In genomic region chr17:78391051-78391431, GRCh38 we compare ENCODE assay signal across 13 cellular contexts. TPM values are rescaled to one million over a fixed set of nuclear protein-coding genes. Genes with fewer than 3 reads are reported as not detected.
DNase-seq lines count a peak whose midpoint lies in the region; ATAC-seq, FAIRE-seq and TF ChIP-seq lines count a peak whose summit lies in the region.
"Had no signal": no experiment of that assay in that cellular context is flagged by ENCODE, and none has a peak within 500 bp of the region (broad histone marks: within the 10 kb centered on the region; RNA-seq: fewer than 3 reads in every experiment).

No MANE protein-coding gene starts in this region.

- H3K4me1 Mint-ChIP-seq in stimulated activated naive CD8-positive, alpha-beta T cell treated with anti-CD3 and anti-CD28 coated beads, Interleukin-15, Interleukin-2, amounts not matched to agents 100 ng/mL and 50 ng/mL, for 24 hours (ENCODE audit: low read depth) = peaks cover 60% of the 10 kb centered on the region
- H3K4me1 Mint-ChIP-seq in stimulated activated naive CD8-positive, alpha-beta T cell treated with anti-CD3 and anti-CD28 coated beads, Interleukin-15, amount 100 ng/mL, for 72 hours = peaks cover 55% of the 10 kb centered on the region

- FAIRE-seq in GM12878 (lab: Jason Lieb, UNC) = no peak

- no peak overlapping the region for H3K4me3 ChIP-seq in GM12878
- H3K4me3 ChIP-seq in neuronal stem cell (ENCODE audit: low read length in 2 of 2) = no peak overlapping the region
- H3K4me3 ChIP-seq in mammary epithelial cell (replicated peaks in 1 of 3; ENCODE audit: insufficient read depth in 1 of 3, low read depth in 2 of 3, low read length in 3 of 3) = no peak overlapping the region
- H3K4me3 ChIP-seq: GM23338 had no signal

- no peaks in the 10 kb centered on the region for H3K27me3 Mint-ChIP-seq in stimulated activated naive CD8-positive, alpha-beta T cell treated with anti-CD3 and anti-CD28 coated beads, Interleukin-15, Interleukin-2, amounts not matched to agents 100 ng/mL and 50 ng/mL, for 24 hours
- H3K27me3 Mint-ChIP-seq in stimulated activated naive CD8-positive, alpha-beta T cell treated with anti-CD3 and anti-CD28 coated beads, Interleukin-15, amount 100 ng/mL, for 72 hours = no peaks in the 10 kb centered on the region

- TF ChIP-seq EP300 in GM12878 (IDR thresholded peaks at IDR 0.05; ENCODE audit: borderline replicate concordance in 1 of 2, control insufficient read depth in 1 of 2, low read depth in 2 of 2, low read length in 2 of 2) = no peak

- CTCF ChIA-PET in GM12878 (lab: Yijun Ruan, JAX) = interaction anchor here (2.0 to 3.0 kb wide), 2 partner anchors 10 to 30 kb away, joined by 6 to 14 read pairs; partner anchors contain the start of gene SOCS3
- CTCF ChIA-PET in mammary epithelial cell (lab: Charles Lee; ENCODE audit: low non-redundant PET) = no interaction called here

- POLR2A ChIA-PET in GM12878 (lab: Charles Lee) = interaction anchor here (2.6 kb wide), 1 partner anchor 9 kb away, joined by 10 read pairs; no protein-coding TSS in a partner anchor

- H3K4me2 ChIP-seq in GM12878 (ENCODE audit: control insufficient read depth, insufficient read depth) (0 out of 2 replicates have a peak overlapping the region, but pooled peaks have one; percentile 9), neuronal stem cell (ENCODE audit: insufficient read depth, low read length, poor library complexity, severe bottlenecking) (no peak overlapping the region), mammary epithelial cell (ENCODE audit: insufficient read depth, low read depth, low read length) (no peak overlapping the region)
- H3K4me2 ChIP-seq: GM23338 had no signal

- H3K9me3 ChIP-seq in GM12878 (replicated peaks; ENCODE audit: control insufficient read depth, insufficient read depth, low read length) (no peaks in the 10 kb centered on the region), neuronal stem cell (replicated peaks in 1 of 2; ENCODE audit: control insufficient read depth in 2 of 2, insufficient read depth in 1 of 2, low read depth in 1 of 2, low read length in 2 of 2) (no peaks in the 10 kb centered on the region), mammary epithelial cell (replicated peaks; ENCODE audit: insufficient read depth, low read length) (no peaks in the 10 kb centered on the region)

- intact Hi-C loops in GM12878 (cut with micrococcal nuclease; ENCODE audit: unreplicated experiment) (no loop called here), mammary epithelial cell (cut with micrococcal nuclease) (no loop called here)

- in situ Hi-C loops in GM12878 (cut with MboI) = no loop called here
- in situ Hi-C loops in mammary epithelial cell (cut with MboI; ENCODE audit: low sequenced_read_pairs in 2 of 2) = no loop called here

- no peak for TF ChIP-seq CTCF in GM12878 (IDR thresholded peaks at IDR 0.05 in 2 of 3, conservative IDR thresholded peaks at IDR 0.05 in 1 of 3; ENCODE audit: control insufficient read depth in 2 of 3, extremely low read depth in 1 of 3, insufficient read depth in 1 of 3, low read depth in 3 of 3, low read length in 3 of 3)
- no peak for TF ChIP-seq CTCF in mammary epithelial cell (conservative IDR thresholded peaks at IDR 0.05 in 1 of 2, IDR thresholded peaks at IDR 0.05 in 1 of 2; ENCODE audit: extremely low read depth in 1 of 2, insufficient read depth in 1 of 2, low read depth in 1 of 2, low read length in 2 of 2)

- no peak overlapping the region for H2BK120ac ChIP-seq in neuronal stem cell (ENCODE audit: low read depth, low read length)

- no peak overlapping the region for H2BK5ac ChIP-seq in neuronal stem cell (ENCODE audit: low read length)

- H3K4me1 ChIP-seq in GM12878 (ENCODE audit: control insufficient read depth, insufficient read depth, low read length) = peaks cover 58% of the 10 kb centered on the region
- peaks cover 7 to 8% of the 10 kb centered on the region in 2 donors for H3K4me1 ChIP-seq in neuronal stem cell (ENCODE audit: control insufficient read depth in 2 of 2, insufficient read depth in 1 of 2, low read depth in 1 of 2, low read length in 2 of 2)
- H3K4me1 ChIP-seq in mammary epithelial cell (ENCODE audit: insufficient read depth, low read length) = peaks cover 31% of the 10 kb centered on the region

- no peak for TF ChIP-seq RAD21 in GM12878 (IDR thresholded peaks at IDR 0.05; ENCODE audit: insufficient read depth, low read depth, low read length)

- dilution Hi-C loops in mammary epithelial cell (cut with HindIII; ENCODE audit: low sequenced_read_pairs) = loop anchor here (5.0 kb wide), 1 partner anchor 36 kb away; no protein-coding TSS in a partner anchor

- ATAC-seq in stimulated activated naive CD8-positive, alpha-beta T cell treated with anti-CD3 and anti-CD28 coated beads, Interleukin-15, amount 100 ng/mL, for 72 hours = no peak
- ATAC-seq in GM12878 = no peak

- H3K18ac ChIP-seq in neuronal stem cell (ENCODE audit: low read length) = no peak overlapping the region

- RAD21 ChIA-PET in GM12878 (lab: Charles Lee; ENCODE audit: unreplicated experiment) = interaction anchor here (1.5 kb wide), 1 partner anchor 31 kb away, joined by 4 read pairs; no protein-coding TSS in a partner anchor

- H3K79me2 ChIP-seq in GM12878 (ENCODE audit: control insufficient read depth, insufficient read depth, low read length) (peaks cover 65% of the 10 kb centered on the region), mammary epithelial cell (ENCODE audit: insufficient read depth, low read length) (peaks cover 93% of the 10 kb centered on the region)

- H3K27ac Mint-ChIP-seq in stimulated activated naive CD8-positive, alpha-beta T cell treated with anti-CD3 and anti-CD28 coated beads, Interleukin-15, Interleukin-2, amounts not matched to agents 100 ng/mL and 50 ng/mL, for 24 hours = peak overlapping the region; percentile 65
- H3K27ac Mint-ChIP-seq in stimulated activated naive CD8-positive, alpha-beta T cell treated with anti-CD3 and anti-CD28 coated beads, Interleukin-15, amount 100 ng/mL, for 72 hours = no peak overlapping the region
- H3K27ac Mint-ChIP-seq: GM23338 had no signal

- H4K20me1 ChIP-seq in GM12878 (ENCODE audit: control insufficient read depth, insufficient read depth) (no peaks in the 10 kb centered on the region; the same call in none of the 2 replicates), mammary epithelial cell (ENCODE audit: insufficient read depth, low read length) (peaks cover 3% of the 10 kb centered on the region)

- no peak overlapping the region for H2AFZ ChIP-seq in GM12878 (ENCODE audit: control insufficient read depth, low read depth, low read length)
- H2AFZ ChIP-seq in neuronal stem cell (ENCODE audit: low read length) = no peak overlapping the region
- no peak overlapping the region for H2AFZ ChIP-seq in mammary epithelial cell (ENCODE audit: low read depth, low read length)
- H2AFZ ChIP-seq: GM23338 had no signal

- H4K91ac ChIP-seq in neuronal stem cell (ENCODE audit: low read depth, low read length, poor library complexity) = no peak overlapping the region

- H3K9ac ChIP-seq in GM12878 (ENCODE audit: control insufficient read depth, insufficient read depth, low read length) (no peak overlapping the region), neuronal stem cell (ENCODE audit: low read depth, low read length, poor library complexity) (peak overlapping the region; percentile 77), mammary epithelial cell (ENCODE audit: insufficient read depth, low read length) (no peak overlapping the region)

- no peak overlapping the region for H3K14ac ChIP-seq in neuronal stem cell (ENCODE audit: low read length)

- SMC1A ChIA-PET in GM12878 (lab: Charles Lee; ENCODE audit: uncharacterized antibody, unreplicated experiment) = interaction anchor here (0.9 to 2.0 kb wide), 2 partner anchors 10 kb away, joined by 4 to 6 read pairs; no protein-coding TSS in a partner anchor

- H3K36me3 ChIP-seq in GM12878 (ENCODE audit: control insufficient read depth in 2 of 2, insufficient read depth in 2 of 2, low read length in 1 of 2) = peaks cover 17 to 18% of the 10 kb centered on the region in 2 experiments
- H3K36me3 ChIP-seq in neuronal stem cell (replicated peaks in 1 of 2; ENCODE audit: control insufficient read depth in 2 of 2, insufficient read depth in 2 of 2, low read length in 2 of 2) = peaks cover 3 to 62% of the 10 kb centered on the region in 2 donors
- peaks cover 7% of the 10 kb centered on the region for H3K36me3 ChIP-seq in mammary epithelial cell (ENCODE audit: insufficient read depth, low read length)

- no peak for TF ChIP-seq POLR2A in GM12878 (IDR thresholded peaks at IDR 0.05; ENCODE audit: low read depth, low read length)

- 92% methylated on average over 11 of the region's 11 CpGs for WGBS in GM12878 (ENCODE audit: insufficient coverage, insufficient replicate concordance, low lambda C conversion rate, missing lambda C conversion rate)
- WGBS in neuronal stem cell (ENCODE audit: extremely low coverage in 2 of 2, insufficient read length in 2 of 2, insufficient replicate concordance in 1 of 2), 2 donors = no CpG with 5 or more reads among the region's 11 CpGs
- over 99% methylated on average over 11 of the region's 11 CpGs for WGBS in mammary epithelial cell (ENCODE audit: low coverage, missing lambda C conversion rate)

- no peak for DNase-seq in stimulated activated naive CD8-positive, alpha-beta T cell treated with anti-CD3 and anti-CD28 coated beads, Interleukin-15, amount 100 ng/mL, for 72 hours
- no peak for DNase-seq in GM12878 (ENCODE audit: low read depth, low spot score)
- no peak for DNase-seq in neuronal stem cell (ENCODE audit: low spot score)
- no peak for DNase-seq in cerebellum (ENCODE audit: low spot score)
- no peak for DNase-seq in NCI-H2196 (lab: John Stamatoyannopoulos, UW; ENCODE audit: unreplicated experiment)
- no peak for DNase-seq in mammary epithelial cell
- DNase-seq: C1 segment of cervical spinal cord, head of caudate nucleus, NCI-H2029, NCI-H526, T-helper 1 cell had no signal

- no peak overlapping the region for H3K4ac ChIP-seq in neuronal stem cell (ENCODE audit: low read length)

- H3K4me3 Mint-ChIP-seq in stimulated activated naive CD8-positive, alpha-beta T cell treated with anti-CD3 and anti-CD28 coated beads, Interleukin-15, Interleukin-2, amounts not matched to agents 100 ng/mL and 50 ng/mL, for 24 hours = no peak overlapping the region
- no peak overlapping the region for H3K4me3 Mint-ChIP-seq in stimulated activated naive CD8-positive, alpha-beta T cell treated with anti-CD3 and anti-CD28 coated beads, Interleukin-15, amount 100 ng/mL, for 72 hours
- H3K4me3 Mint-ChIP-seq: GM23338 had no signal

- H3K36me3 Mint-ChIP-seq in stimulated activated naive CD8-positive, alpha-beta T cell treated with anti-CD3 and anti-CD28 coated beads, Interleukin-15, Interleukin-2, amounts not matched to agents 100 ng/mL and 50 ng/mL, for 24 hours (ENCODE audit: low read depth) = peaks cover 39% of the 10 kb centered on the region

- H3K27ac ChIP-seq in GM12878 (ENCODE audit: control insufficient read depth, insufficient read depth) = no peak overlapping the region
- no peak overlapping the region for H3K27ac ChIP-seq in neuronal stem cell (replicated peaks; ENCODE audit: low read length)
- H3K27ac ChIP-seq in mammary epithelial cell (ENCODE audit: insufficient read depth, low read depth, low read length) = no peak overlapping the region

- H3K27me3 ChIP-seq in GM12878 (replicated peaks in 1 of 2; ENCODE audit: control insufficient read depth in 2 of 2, insufficient read depth in 2 of 2, low read length in 1 of 2) (no peaks in the 10 kb centered on the region), neuronal stem cell (ENCODE audit: control insufficient read depth in 3 of 3, insufficient read depth in 3 of 3, low read depth in 1 of 3, low read length in 3 of 3) (no peaks in the 10 kb centered on the region), mammary epithelial cell (ENCODE audit: insufficient read depth, low read length) (no peaks in the 10 kb centered on the region)

- H3K9me3 Mint-ChIP-seq in stimulated activated naive CD8-positive, alpha-beta T cell treated with anti-CD3 and anti-CD28 coated beads, Interleukin-15, Interleukin-2, amounts not matched to agents 100 ng/mL and 50 ng/mL, for 24 hours = no peaks in the 10 kb centered on the region
- H3K9me3 Mint-ChIP-seq in stimulated activated naive CD8-positive, alpha-beta T cell treated with anti-CD3 and anti-CD28 coated beads, Interleukin-15, amount 100 ng/mL, for 72 hours = no peaks in the 10 kb centered on the region
- H3K9me3 Mint-ChIP-seq: GM23338 had no signal

- no peak overlapping the region for H3K23ac ChIP-seq in neuronal stem cell (ENCODE audit: low read depth, low read length, poor library complexity)

- BruUV-seq in GM12878 (replicated peaks; lab: Mats Ljungman, UMichigan) (no TSS peak), mammary epithelial cell (replicated peaks; lab: Mats Ljungman, UMichigan) (no TSS peak)

- H2BK12ac ChIP-seq in neuronal stem cell (ENCODE audit: low read length) = no peak overlapping the region

- H4K8ac ChIP-seq in neuronal stem cell (ENCODE audit: low read depth, low read length) = no peak overlapping the region

- no peak overlapping the region for H2BK15ac ChIP-seq in neuronal stem cell (ENCODE audit: low read length)

- H3K79me1 ChIP-seq in neuronal stem cell (ENCODE audit: low read depth, low read length) = peaks cover 12% of the 10 kb centered on the region

- no peak overlapping the region for H2AK5ac ChIP-seq in neuronal stem cell (ENCODE audit: low read depth, low read length)

RNA-seq across cellular contexts. Expression of gene PGS1, which starts 12.6 kb away (rescaled TPM):
- total RNA-seq in GM12878 (2013; cell fraction: nucleolus; rRNA removed) = 112 and 119 TPM in 2 replicates
- total RNA-seq in GM12878 (2014; rRNA removed) (26.5 and 29.2 TPM in 2 replicates), GM12878 (2014; rRNA removed; fragmentation: Illumina TruSeq; extraction: Trizol) (15.0 and 15.9 TPM in 2 replicates), GM12878 (2021) (31.7 and 34.1 TPM in 2 replicates), cerebellum (41.8 TPM), mammary epithelial cell (10 to 100 TPM; 29.1 to 31.5 TPM)
- polyA plus RNA-seq in GM12878 (2011; ENCODE audit: low read depth) = 14.9 TPM
- polyA plus RNA-seq in GM12878 (2011; rRNA removed) (19.4 and 28.3 TPM in 2 replicates), GM12878 (2014; fragmentation: Illumina TruSeq; extraction: Trizol) (13.4 and 19.1 TPM in 2 replicates), GM12878 (2014; fragmentation: Nextera tagmentation; extraction: Ambion mirVana) (1 to 10 TPM; 1.3 to 1.9 TPM), GM12878 (2014; rRNA removed) (32.2 and 33.1 TPM in 2 replicates), GM12878 (2016; fragmentation: Nextera tagmentation; extraction: Ambion mirVana) (10 to 100 TPM; 36.3 to 37.6 TPM), mammary epithelial cell (19.8 TPM)
- polyA plus RNA-seq in GM12878 (2011; cell fraction: cytosol; rRNA removed) = 33.3 and 45.6 TPM in 2 replicates
- 145 and 149 TPM in 2 replicates for polyA plus RNA-seq in GM12878 (2011; cell fraction: nucleus; rRNA removed)
- polyA plus RNA-seq in GM12878 (2012) = 26.4 and 26.6 TPM in 2 replicates
- 25.3 and 42.4 TPM in 2 replicates for polyA minus RNA-seq in GM12878 (2011; rRNA and poly(A)+ RNA removed)
- polyA minus RNA-seq in GM12878 (2011; cell fraction: cytosol; rRNA and poly(A)+ RNA removed) = 11.9 TPM in 2 replicates
- polyA minus RNA-seq in GM12878 (2011; cell fraction: nucleus; rRNA and poly(A)+ RNA removed) = 41.8 and 50.4 TPM in 2 replicates
- polyA plus RNA-seq in neuronal stem cell (2013, experiment 1 of 2) = 28.6 TPM
- 27.5 TPM for polyA plus RNA-seq in neuronal stem cell (2013, experiment 2 of 2)
- 29.9 TPM for polyA minus RNA-seq in mammary epithelial cell

RNA-seq across cellular contexts. Expression of gene SOCS3, which starts 31.2 kb away (rescaled TPM):
- total RNA-seq in GM12878 (2013; cell fraction: nucleolus; rRNA removed) = 4.2 and 4.3 TPM in 2 replicates
- total RNA-seq in GM12878 (2014; rRNA removed) (1.7 and 2.0 TPM in 2 replicates), GM12878 (2014; rRNA removed; fragmentation: Illumina TruSeq; extraction: Trizol) (0.92 and 1.0 TPM in 2 replicates), GM12878 (2021) (1.8 and 2.7 TPM in 2 replicates), cerebellum (10.7 TPM), mammary epithelial cell (10 to 100 TPM in 1 of 2 donors, 1 to 10 TPM in 1; 4.3 to 24.7 TPM)
- 1.4 TPM for polyA plus RNA-seq in GM12878 (2011; ENCODE audit: low read depth)
- polyA plus RNA-seq in GM12878 (2011; rRNA removed) (3.5 and 3.9 TPM in 2 replicates), GM12878 (2014; fragmentation: Illumina TruSeq; extraction: Trizol) (0.40 and 0.48 TPM in 2 replicates), GM12878 (2014; fragmentation: Nextera tagmentation; extraction: Ambion mirVana) (under 1 TPM; 0.05 to 0.10 TPM), GM12878 (2014; rRNA removed) (1.0 and 1.4 TPM in 2 replicates), GM12878 (2016; fragmentation: Nextera tagmentation; extraction: Ambion mirVana) (1 to 10 TPM in 1 of 2 experiments, under 1 TPM in 1; 0.87 to 1.1 TPM), mammary epithelial cell (3.5 TPM)
- 4.5 and 5.4 TPM in 2 replicates for polyA plus RNA-seq in GM12878 (2011; cell fraction: cytosol; rRNA removed)
- 12.8 and 13.1 TPM in 2 replicates for polyA plus RNA-seq in GM12878 (2011; cell fraction: nucleus; rRNA removed)
- polyA plus RNA-seq in GM12878 (2012) = 3.2 and 7.9 TPM in 2 replicates
- polyA minus RNA-seq in GM12878 (2011; rRNA and poly(A)+ RNA removed) = 5.3 and 11.4 TPM in 2 replicates
- polyA minus RNA-seq in GM12878 (2011; cell fraction: cytosol; rRNA and poly(A)+ RNA removed) = 4.1 TPM in 2 replicates
- polyA minus RNA-seq in GM12878 (2011; cell fraction: nucleus; rRNA and poly(A)+ RNA removed) = 8.9 and 12.6 TPM in 2 replicates
- 17.8 TPM for polyA plus RNA-seq in neuronal stem cell (2013, experiment 1 of 2)
- 18.2 TPM for polyA plus RNA-seq in neuronal stem cell (2013, experiment 2 of 2)
- 1.8 TPM for polyA minus RNA-seq in mammary epithelial cell
